Comparison of ENCODE assay signal across 24 cellular contexts in the genomic region with DNA sequence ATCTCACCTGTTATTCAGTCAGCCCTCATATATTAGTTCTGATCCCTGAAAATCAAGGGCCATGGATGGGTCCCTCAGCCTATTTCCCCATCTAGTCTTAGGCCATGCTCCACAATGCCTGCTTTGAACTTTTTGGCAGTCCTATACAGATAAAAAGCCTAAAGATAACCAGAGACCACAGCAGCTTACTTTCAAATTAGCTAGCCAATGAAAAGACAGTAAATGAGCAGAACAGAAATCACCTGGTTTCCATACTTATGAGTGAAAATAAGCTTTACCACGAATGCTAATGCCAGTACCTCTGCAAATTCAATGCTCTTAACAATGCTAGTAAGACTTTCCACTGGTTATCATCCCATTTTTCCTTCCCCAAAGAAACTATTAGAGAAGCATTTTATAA.
"Had no signal": no experiment of that assay in that cellular context is flagged by ENCODE, and none has a peak within 500 bp of the region (broad histone marks: within the 10 kb centered on the region; RNA-seq: fewer than 3 reads in every experiment).

No MANE protein-coding gene starts in this region.

- DNase-seq: dorsolateral prefrontal cortex; effector CD8-positive, alpha-beta T cell; foreskin melanocyte; head of caudate nucleus; kidney; left cardiac atrium; left ventricle myocardium inferior; lower lobe of right lung; midbrain; nucleus accumbens; ovary; sigmoid colon; stimulated activated CD4-positive, alpha-beta T cell treated with anti-CD3 and anti-CD28 coated beads, Interleukin-2, amount 100 ng/mL, for 24 hours; stimulated activated CD4-positive, alpha-beta T cell treated with anti-CD3 and anti-CD28 coated beads, Interleukin-4, amount 100 ng/mL, for 4 hours; stimulated activated naive CD4-positive, alpha-beta T cell; stomach; substantia nigra; transverse colon had no signal

- H3K36me3 ChIP-seq: left ventricle myocardium inferior, lower lobe of right lung, neural progenitor cell, ovary, right atrium auricular region, sigmoid colon, stomach, thoracic aorta, transverse colon had no signal

- H3K9me3 ChIP-seq: left ventricle myocardium inferior, lower lobe of right lung, ovary, right atrium auricular region, sigmoid colon, stomach, thoracic aorta, transverse colon had no signal

- H3K4me3 ChIP-seq: dorsolateral prefrontal cortex, hepatocyte, left ventricle myocardium inferior, lower lobe of right lung, neural progenitor cell, ovary, right atrium auricular region, sigmoid colon, skin epidermis, stomach, thoracic aorta, transverse colon had no signal

- H3K27ac ChIP-seq: dorsolateral prefrontal cortex, hepatocyte, left ventricle myocardium inferior, lower lobe of right lung, neural progenitor cell, ovary, right atrium auricular region, sigmoid colon, skin epidermis, stomach, thoracic aorta, transverse colon had no signal

- ATAC-seq: left cardiac atrium; lower lobe of right lung; natural killer cell treated with Interleukin-12 subunit alpha and Interleukin-12 subunit beta and Interleukin-15 and Interleukin-18, amount 100 ng/mL, for 72 hours had no signal

- H3K79me2 ChIP-seq: hepatocyte had no signal

- H3K4me1 ChIP-seq: left ventricle myocardium inferior, lower lobe of right lung, right atrium auricular region, sigmoid colon, stomach, transverse colon had no signal

- H3K9ac ChIP-seq: neural progenitor cell had no signal

- H3K4me2 ChIP-seq: hepatocyte, neural progenitor cell had no signal

- H2AFZ ChIP-seq: hepatocyte, neural progenitor cell had no signal

- H3K27me3 ChIP-seq: dorsolateral prefrontal cortex, hepatocyte, neural progenitor cell, ovary, right atrium auricular region, sigmoid colon, stomach, transverse colon had no signal
